19 cellular contexts compared by ENCODE assay signal in genomic region chr12:110813298-110813697, GRCh38. TPM values are rescaled to one million over a fixed set of nuclear protein-coding genes. Genes with fewer than 3 reads are reported as not detected.
"Had no signal": no experiment of that assay in that cellular context is flagged by ENCODE, and none has a peak within 500 bp of the region (broad histone marks: within the 10 kb centered on the region; RNA-seq: fewer than 3 reads in every experiment).

No MANE protein-coding gene starts in this region.

- H3K9me3 ChIP-seq: ascending aorta, colonic mucosa, left lung, prostate gland, testis had no signal

- H3K36me3 ChIP-seq: ascending aorta, cardiac muscle cell, colonic mucosa, left lung, prostate gland had no signal

- H3K27me3 ChIP-seq: ascending aorta, colonic mucosa, testis had no signal

- H3K4me1 ChIP-seq: ascending aorta, colonic mucosa, left lung, prostate gland, testis had no signal

- DNase-seq: activated CD4-positive, alpha-beta T cell treated with anti-CD3 and anti-CD28 coated beads for 36 hours; activated CD8-positive, alpha-beta memory T cell treated with anti-CD3 and anti-CD28 coated beads, Interleukin-2, amount 50 U/mL, for 48 hours; activated CD8-positive, alpha-beta T cell treated with anti-CD3 and anti-CD28 coated beads, Interleukin-2, amount 10 ng/mL, durations not matched to agents 7 days and 5 days; activated naive CD4-positive, alpha-beta T cell; colonic mucosa; foreskin melanocyte; left lung; natural killer cell; stimulated activated CD4-positive, alpha-beta T cell treated with anti-CD3 and anti-CD28 coated beads, Interleukin-12 subunit alpha, Interleukin-12 subunit beta, amount 100 ng/mL, for 4 hours; stimulated activated naive CD8-positive, alpha-beta T cell treated with anti-CD3 and anti-CD28 coated beads, Interleukin-15, amount 100 ng/mL, for 72 hours; testis had no signal

- H3K4me3 ChIP-seq: ascending aorta, cardiac muscle cell, colonic mucosa, left lung, prostate gland, testis had no signal

- H3K27ac ChIP-seq: ascending aorta, cardiac muscle cell, colonic mucosa, left lung, prostate gland, testis had no signal

RNA-seq across cellular contexts. Expression of gene CCDC63, which starts 33.5 kb away (rescaled TPM):
- total RNA-seq: activated CD4-positive, alpha-beta T cell treated with anti-CD3 and anti-CD28 coated beads for 36 hours; activated CD8-positive, alpha-beta T cell treated with anti-CD3 and anti-CD28 coated beads, Interleukin-2, amount 10 ng/mL, durations not matched to agents 7 days and 5 days; activated T-helper 1 cell treated with anti-CD3 and anti-CD28 coated beads, Interleukin-12 subunit alpha, Interleukin-12 subunit beta, Interleukin-2, Interleukin-4 antibody, amounts not matched to agents 30 ng/mL and 10 ng/mL and 1 ng/mL, durations not matched to agents 14 hours and 24 hours and 36 hours; ascending aorta; cardiac muscle cell; colonic mucosa; left lung; mucosa of gallbladder; natural killer cell; sciatic nerve; ureter had no signal
- polyA plus RNA-seq: keratinocyte had no signal
